ENCODE assay signal across 9 cellular contexts in the genomic region with DNA sequence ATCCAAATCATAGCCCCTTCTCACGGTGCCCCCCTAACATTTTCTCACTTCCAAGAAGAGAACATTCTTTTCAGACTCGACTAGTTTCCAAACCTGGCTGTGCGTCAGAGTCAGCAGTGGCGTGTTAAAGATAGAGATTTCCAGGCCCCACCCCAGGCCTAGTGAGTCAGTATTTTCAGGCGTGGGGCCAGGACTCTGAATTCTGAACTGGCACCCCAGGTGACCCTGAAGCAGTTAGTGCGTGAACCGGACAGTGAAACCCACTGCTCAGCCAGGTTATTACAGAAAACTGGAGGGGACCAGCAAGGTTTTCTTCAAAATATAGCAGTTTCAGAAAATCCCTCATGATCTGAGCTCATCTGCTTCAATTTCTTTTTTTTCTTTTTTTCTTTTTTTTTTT. TPM values are rescaled to one million over a fixed set of nuclear protein-coding genes. Genes with fewer than 3 reads are reported as not detected.
A peak's percentile ranks its signal among the peaks of the same experiment; 100 is the strongest.
DNase-seq lines count a peak whose midpoint lies in the region; ATAC-seq, FAIRE-seq and TF ChIP-seq lines count a peak whose summit lies in the region.
"Had no signal": no experiment of that assay in that cellular context is flagged by ENCODE, and none has a peak within 500 bp of the region (broad histone marks: within the 10 kb centered on the region; RNA-seq: fewer than 3 reads in every experiment).

No MANE protein-coding gene starts in this region.

- H3K9ac ChIP-seq in endothelial cell of umbilical vein (replicated peaks; ENCODE audit: extremely low read depth, insufficient read depth, low read length): no peak overlapping the region

- intact Hi-C loops in endothelial cell of umbilical vein (cut with micrococcal nuclease): no loop called here
- intact Hi-C loops in aorta (cut with DNase I): no loop called here
- intact Hi-C loops in activated CD4-positive, alpha-beta T cell treated with anti-CD3 and anti-CD28 coated beads for 36 hours (cut with DNase I, micrococcal nuclease): no loop called here

- no peaks in the 10 kb centered on the region for H4K20me1 ChIP-seq in endothelial cell of umbilical vein (replicated peaks; ENCODE audit: control insufficient read depth, extremely low read depth, insufficient read depth, low read length)

- peak; percentile 91 for FAIRE-seq in endothelial cell of umbilical vein (lab: Jason Lieb, UNC)

- no peaks in the 10 kb centered on the region for H3K79me2 ChIP-seq in endothelial cell of umbilical vein (ENCODE audit: control insufficient read depth, insufficient read depth, low read length)

- peak overlapping the region; percentile 41 for H3K27ac ChIP-seq in endothelial cell of umbilical vein (ENCODE audit: insufficient read depth, low read depth, low read length)
- H3K27ac ChIP-seq in lung (ENCODE audit: low read depth in 1 of 2, low read length in 1 of 2): peak overlapping the region; percentile 26 to 84
- peak overlapping the region; percentile 44 to 96 for H3K27ac ChIP-seq in aorta (ENCODE audit: low read depth in 1 of 2, low read length in 2 of 2)

- no peak overlapping the region for H2AFZ ChIP-seq in endothelial cell of umbilical vein (ENCODE audit: low read depth, low read length)

- no peak for TF ChIP-seq POLR2A in endothelial cell of umbilical vein (IDR thresholded peaks at IDR 0.05; ENCODE audit: low read depth, low read length)

- no peak overlapping the region for H3K4me3 Mint-ChIP-seq in activated CD4-positive, alpha-beta T cell treated with anti-CD3 and anti-CD28 coated beads for 36 hours
- H3K4me3 Mint-ChIP-seq: stimulated activated memory B cell treated with anti-CD40 and anti-IgM and Interleukin-4, amounts not matched to agents 10 μg/mL and 1 μg/mL and 100 μg/mL, for 72 hours had no signal

- TF ChIP-seq CTCF in endothelial cell of umbilical vein (IDR thresholded peaks at IDR 0.05; ENCODE audit: extremely low read depth in 1 of 2, insufficient read depth in 1 of 2, low read depth in 1 of 2, low read length in 2 of 2): no peak
- TF ChIP-seq CTCF in lung (IDR thresholded peaks at IDR 0.05; ENCODE audit: control extremely low read depth, extremely low read depth): no peak

- H3K4me1 Mint-ChIP-seq in activated CD4-positive, alpha-beta T cell treated with anti-CD3 and anti-CD28 coated beads for 36 hours: no peaks in the 10 kb centered on the region
- H3K4me1 Mint-ChIP-seq: stimulated activated memory B cell treated with anti-CD40 and anti-IgM and Interleukin-4, amounts not matched to agents 10 μg/mL and 1 μg/mL and 100 μg/mL, for 72 hours had no signal

- no peaks in the 10 kb centered on the region for H3K9me3 ChIP-seq in endothelial cell of umbilical vein (replicated peaks; ENCODE audit: control insufficient read depth, insufficient read depth, low read length)
- no peaks in the 10 kb centered on the region for H3K9me3 ChIP-seq in lung (ENCODE audit: control insufficient read depth in 2 of 2, insufficient read depth in 1 of 2, low read length in 1 of 2)
- no peaks in the 10 kb centered on the region for H3K9me3 ChIP-seq in aorta (ENCODE audit: control insufficient read depth, low read length)

- no peaks in the 10 kb centered on the region for H3K27me3 Mint-ChIP-seq in activated CD4-positive, alpha-beta T cell treated with anti-CD3 and anti-CD28 coated beads for 36 hours
- H3K27me3 Mint-ChIP-seq: stimulated activated memory B cell treated with anti-CD40 and anti-IgM and Interleukin-4, amounts not matched to agents 10 μg/mL and 1 μg/mL and 100 μg/mL, for 72 hours had no signal

- no peak overlapping the region for H3K27ac Mint-ChIP-seq in activated CD4-positive, alpha-beta T cell treated with anti-CD3 and anti-CD28 coated beads for 36 hours
- H3K27ac Mint-ChIP-seq: stimulated activated memory B cell treated with anti-CD40 and anti-IgM and Interleukin-4, amounts not matched to agents 10 μg/mL and 1 μg/mL and 100 μg/mL, for 72 hours had no signal

- no peaks in the 10 kb centered on the region for H3K9me3 Mint-ChIP-seq in activated CD4-positive, alpha-beta T cell treated with anti-CD3 and anti-CD28 coated beads for 36 hours (ENCODE audit: low read depth)
- H3K9me3 Mint-ChIP-seq: stimulated activated memory B cell treated with anti-CD40 and anti-IgM and Interleukin-4, amounts not matched to agents 10 μg/mL and 1 μg/mL and 100 μg/mL, for 72 hours had no signal

- H3K36me3 ChIP-seq in endothelial cell of umbilical vein (ENCODE audit: control insufficient read depth in 2 of 2, extremely low read depth in 1 of 2, insufficient read depth in 2 of 2, low read length in 2 of 2): no peaks in the 10 kb centered on the region
- H3K36me3 ChIP-seq in lung (ENCODE audit: control insufficient read depth in 2 of 2, insufficient read depth in 2 of 2, low read length in 2 of 2): no peaks in the 10 kb centered on the region
- H3K36me3 ChIP-seq in aorta (ENCODE audit: control insufficient read depth in 1 of 2, insufficient read depth in 2 of 2, low read length in 1 of 2): no peaks in the 10 kb centered on the region

- POLR2A ChIA-PET in endothelial cell of umbilical vein (lab: Charles Lee): interaction anchor here (0.6 kb wide), 1 partner anchor 33 kb away, joined by 3 read pairs; no protein-coding TSS in a partner anchor
- POLR2A ChIA-PET in activated CD4-positive, alpha-beta T cell treated with anti-CD3 and anti-CD28 coated beads for 36 hours (lab: Charles Lee): no interaction called here

- DNase-seq in NCI-H226: peak; percentile 75
- peak; percentile 58 for DNase-seq in endothelial cell of umbilical vein (ENCODE audit: low read depth, low spot score)
- DNase-seq in lung (ENCODE audit: low spot score): peak; percentile 65
- peak; percentile 85 to 89 for DNase-seq in aorta
- no peak for DNase-seq in activated CD4-positive, alpha-beta T cell treated with anti-CD3 and anti-CD28 coated beads for 36 hours
- no peak for DNase-seq in NOMO-1 (lab: John Stamatoyannopoulos, UW; ENCODE audit: unreplicated experiment in 2 of 2)
- DNase-seq: activated CD8-positive, alpha-beta memory T cell treated with anti-CD3 and anti-CD28 coated beads, Interleukin-2, amount 50 U/mL, for 4 hours had no signal

- WGBS in lung, 2 donors: 64 to 72% methylated on average over 7 of the region's 7 CpGs
- WGBS in aorta, 2 donors: 5 to 39% methylated on average over 7 of the region's 7 CpGs

- no peak overlapping the region for H3K4me2 ChIP-seq in endothelial cell of umbilical vein (ENCODE audit: insufficient read depth, low read length)

- H3K4me1 ChIP-seq in endothelial cell of umbilical vein (ENCODE audit: control insufficient read depth, extremely low read depth, insufficient read depth, low read length): peaks cover 6% of the 10 kb centered on the region
- peaks cover 0 to 5% of the 10 kb centered on the region in 2 donors for H3K4me1 ChIP-seq in lung (ENCODE audit: control insufficient read depth in 2 of 2, insufficient read depth in 2 of 2, low read length in 2 of 2)
- H3K4me1 ChIP-seq in aorta (ENCODE audit: control insufficient read depth in 1 of 2, insufficient read depth in 2 of 2, low read length in 2 of 2): peaks cover 0 to 2% of the 10 kb centered on the region in 2 donors

- dilution Hi-C loops in endothelial cell of umbilical vein (cut with MboI; ENCODE audit: extremely low pct_ligation_motif_present, low sequenced_read_pairs): no loop called here

- H3K27me3 ChIP-seq in endothelial cell of umbilical vein (ENCODE audit: control insufficient read depth in 2 of 2, insufficient read depth in 2 of 2, low read length in 2 of 2) (no peaks in the 10 kb centered on the region), lung (ENCODE audit: control insufficient read depth, insufficient read depth) (no peaks in the 10 kb centered on the region), aorta (ENCODE audit: control insufficient read depth in 1 of 2, insufficient read depth in 2 of 2, low read length in 1 of 2) (no peaks in the 10 kb centered on the region)

- H3K4me3 ChIP-seq in endothelial cell of umbilical vein (replicated peaks in 1 of 3; ENCODE audit: insufficient read depth in 1 of 3, low read depth in 1 of 3, low read length in 3 of 3) (no peak overlapping the region), lung (no peak overlapping the region), aorta (ENCODE audit: low read length in 2 of 2) (no peak overlapping the region)

- BruUV-seq in endothelial cell of umbilical vein (replicated peaks; lab: Mats Ljungman, UMichigan): no TSS peak

- H3K9me1 ChIP-seq in endothelial cell of umbilical vein (replicated peaks; ENCODE audit: control insufficient read depth, extremely low read depth, insufficient read depth, low read length): no peaks in the 10 kb centered on the region

- ATAC-seq in lung (ENCODE audit: insufficient read depth, low FRiP score) (peak; percentile 62), aorta (ENCODE audit: low FRiP score) (peak; percentile 84), GM21723 (IDR thresholded peaks at IDR 0.05; ENCODE audit: unreplicated experiment) (no peak)
- ATAC-seq in activated CD4-positive, alpha-beta T cell treated with anti-CD3 and anti-CD28 coated beads for 36 hours: no peak
- ATAC-seq: stimulated activated memory B cell treated with anti-CD40 and anti-IgM and Interleukin-4, amounts not matched to agents 10 μg/mL and 1 μg/mL and 100 μg/mL, for 72 hours had no signal

- H3K36me3 Mint-ChIP-seq in activated CD4-positive, alpha-beta T cell treated with anti-CD3 and anti-CD28 coated beads for 36 hours (ENCODE audit: low read depth): no peaks in the 10 kb centered on the region
- H3K36me3 Mint-ChIP-seq: stimulated activated memory B cell treated with anti-CD40 and anti-IgM and Interleukin-4, amounts not matched to agents 10 μg/mL and 1 μg/mL and 100 μg/mL, for 72 hours had no signal

- CTCF ChIA-PET in endothelial cell of umbilical vein (lab: Charles Lee): no interaction called here
- CTCF ChIA-PET in activated CD4-positive, alpha-beta T cell treated with anti-CD3 and anti-CD28 coated beads for 36 hours (lab: Charles Lee): no interaction called here

TF ChIP-seq in endothelial cell of umbilical vein, 7 proteins besides CTCF, POLR2A, EP300 and RAD21 (continues in another document):
- TF ChIP-seq GATA2 (IDR thresholded peaks at IDR 0.05; ENCODE audit: insufficient read depth, insufficient read length, low read depth, low read length): no peak
- no peak for TF ChIP-seq EZH2 (IDR thresholded peaks at IDR 0.05; ENCODE audit: borderline replicate concordance, low read depth, low read length, severe bottlenecking)

RNA-seq across cellular contexts. Expression of a gene that starts 35.0 kb away (rescaled TPM):
- total RNA-seq in endothelial cell of umbilical vein (23.9 and 24.2 TPM in 2 replicates), lung (10 to 100 TPM; 18.8 to 67.2 TPM), aorta (10 to 100 TPM; 22.6 to 46.7 TPM)
- polyA plus RNA-seq in endothelial cell of umbilical vein (10.1 and 11.9 TPM in 2 replicates), lung (10 to 100 TPM; 10.8 to 13.1 TPM), aorta (10 to 100 TPM in 1 of 2 donors, 1 to 10 TPM in 1; 8.3 to 12.2 TPM)
- 11.0 and 11.3 TPM in 2 replicates for polyA plus RNA-seq in endothelial cell of umbilical vein (2011; cell fraction: cytosol; rRNA removed)
- 15.7 and 18.2 TPM in 2 replicates for polyA plus RNA-seq in endothelial cell of umbilical vein (2011; cell fraction: nucleus; rRNA removed)
- 19.4 and 20.9 TPM in 2 replicates for polyA plus RNA-seq in endothelial cell of umbilical vein (2012)
- 17.8 and 20.6 TPM in 2 replicates for polyA minus RNA-seq in endothelial cell of umbilical vein
- 25.7 TPM for polyA minus RNA-seq in endothelial cell of umbilical vein (2011; cell fraction: cytosol; rRNA and poly(A)+ RNA removed)
- polyA minus RNA-seq in endothelial cell of umbilical vein (2011; cell fraction: nucleus; rRNA and poly(A)+ RNA removed): 12.8 and 13.3 TPM in 2 replicates
- 10 to 100 TPM; 34.7 to 51.1 TPM for total RNA-seq in activated CD4-positive, alpha-beta T cell treated with anti-CD3 and anti-CD28 coated beads for 36 hours

Comparison
In these comparisons a context has a peak if more than half of its experiments do, and no peak if none do; other contexts are left out.
1. DNase-seq: peak in NCI-H226 (single experiment), endothelial cell of umbilical vein (single experiment), lung (single experiment) and aorta (2 of 2); none in activated CD4-positive, alpha-beta T cell treated with anti-CD3 and anti-CD28 coated beads for 36 hours (single experiment) and NOMO-1 (0 of 2).
2. ATAC-seq: peak in lung (single experiment) and aorta (single experiment); none in GM21723 (single experiment) and activated CD4-positive, alpha-beta T cell treated with anti-CD3 and anti-CD28 coated beads for 36 hours (single experiment).
3. Peak in every context shown above with its lines, with median percentiles within 50 percentile points of each other: H3K27ac ChIP-seq.